ENCODE assay signal across 8 cellular contexts in genomic region chr7:74253975-74254857, GRCh38. TPM values are rescaled to one million over a fixed set of nuclear protein-coding genes. Genes with fewer than 3 reads are reported as not detected.
DNase-seq lines count a peak whose midpoint lies in the region; ATAC-seq, FAIRE-seq and TF ChIP-seq lines count a peak whose summit lies in the region.

TSS of gene RFC2 (minus strand) at chr7:74254399. CDS start at chr7:74254383, 16 bp downstream.

- H3K36me3 Mint-ChIP-seq in mesothelial cell of epicardium, result peaks cover 19% of the 10 kb centered on the region

- DNase-seq in Caki2 (ENCODE audit: low read depth) (peak; percentile 95), HUDEP-2 (lab: John Stamatoyannopoulos, UW; ENCODE audit: unreplicated experiment in 76 of 76) (peak in 74 of 76 experiments; percentile 58 to 97 (median 92)), NT2/D1 (ENCODE audit: low read depth, low spot score) (peak; percentile 95), mesothelial cell of epicardium (ENCODE audit: low spot score in 2 of 2, unreplicated experiment in 2 of 2) (peak; percentile 92 to 98)
- DNase-seq in activated CD8-positive, alpha-beta memory T cell treated with anti-CD3 and anti-CD28 coated beads, Interleukin-2, amount 50 U/mL, for 24 hours (ENCODE audit: extremely low read depth), result peak; percentile 85
- DNase-seq in stimulated activated CD8-positive, alpha-beta memory T cell treated with anti-CD3 and anti-CD28 coated beads, Interleukin-15, amount 100 ng/mL, for 48 hours (ENCODE audit: low read depth in 2 of 2), result peak; percentile 95 to 96

- H3K9ac ChIP-seq in NT2/D1 (ENCODE audit: insufficient read length, low read depth), result peak within 1 kb of the TSS; percentile 96

- H3K4me3 ChIP-seq in NT2/D1 (ENCODE audit: insufficient read length, low read depth), result peak within 1 kb of the TSS; percentile 95

- FAIRE-seq in endometrium (lab: Jason Lieb, UNC), result peak; percentile 41

- H3K4me3 Mint-ChIP-seq in mesothelial cell of epicardium, result peak within 1 kb of the TSS; percentile 95

- H3K4me1 ChIP-seq in NT2/D1 (ENCODE audit: insufficient read depth, insufficient read length), result peaks cover 2% of the 10 kb centered on the region

- no peaks in the 10 kb centered on the region for H3K27me3 ChIP-seq in NT2/D1 (ENCODE audit: insufficient read depth, insufficient read length)

- in situ Hi-C loops in Caki2 (cut with HindIII; ENCODE audit: low pct_unique_long_range_greater_than_20kb, low sequenced_read_pairs), result no loop called here

- H3K4me1 Mint-ChIP-seq in mesothelial cell of epicardium, result peaks cover 16% of the 10 kb centered on the region

- H3K36me3 ChIP-seq in NT2/D1 (ENCODE audit: insufficient read depth, insufficient read length, low read length), result peaks cover 29% of the 10 kb centered on the region

- no peaks in the 10 kb centered on the region for H3K9me3 Mint-ChIP-seq in mesothelial cell of epicardium

- H3K27me3 Mint-ChIP-seq in mesothelial cell of epicardium (ENCODE audit: low read depth), result no peaks in the 10 kb centered on the region

- H3K27ac Mint-ChIP-seq in mesothelial cell of epicardium, result peak within 1 kb of the TSS; percentile 98

- no peaks in the 10 kb centered on the region for H3K9me3 ChIP-seq in NT2/D1 (ENCODE audit: insufficient read depth, low read length)

- ATAC-seq in GM21367 (IDR thresholded peaks at IDR 0.05; ENCODE audit: unreplicated experiment), result peak; percentile 93

- peak; percentile 50 for TF ChIP-seq CTCF in mesothelial cell of epicardium (IDR thresholded peaks at IDR 0.05; ENCODE audit: unreplicated experiment)

RNA-seq across cellular contexts. Expression of gene RFC2, which starts in this region (rescaled TPM):
- total RNA-seq in Caki2 (2014; rRNA removed; shearing (Covaris generic); ENCODE audit: low replicate concordance), result 50.5 and 52.0 TPM in 2 replicates
- 25.8 to 30.0 TPM (median 25.8 TPM) in 3 replicates for total RNA-seq in mesothelial cell of epicardium

Comparison
In these comparisons a context has a peak if more than half of its experiments do, and no peak if none do; other contexts are left out.
1. Peak in every context shown above with its lines: DNase-seq, ATAC-seq and H3K4me3 ChIP-seq.